In the genomic region with DNA sequence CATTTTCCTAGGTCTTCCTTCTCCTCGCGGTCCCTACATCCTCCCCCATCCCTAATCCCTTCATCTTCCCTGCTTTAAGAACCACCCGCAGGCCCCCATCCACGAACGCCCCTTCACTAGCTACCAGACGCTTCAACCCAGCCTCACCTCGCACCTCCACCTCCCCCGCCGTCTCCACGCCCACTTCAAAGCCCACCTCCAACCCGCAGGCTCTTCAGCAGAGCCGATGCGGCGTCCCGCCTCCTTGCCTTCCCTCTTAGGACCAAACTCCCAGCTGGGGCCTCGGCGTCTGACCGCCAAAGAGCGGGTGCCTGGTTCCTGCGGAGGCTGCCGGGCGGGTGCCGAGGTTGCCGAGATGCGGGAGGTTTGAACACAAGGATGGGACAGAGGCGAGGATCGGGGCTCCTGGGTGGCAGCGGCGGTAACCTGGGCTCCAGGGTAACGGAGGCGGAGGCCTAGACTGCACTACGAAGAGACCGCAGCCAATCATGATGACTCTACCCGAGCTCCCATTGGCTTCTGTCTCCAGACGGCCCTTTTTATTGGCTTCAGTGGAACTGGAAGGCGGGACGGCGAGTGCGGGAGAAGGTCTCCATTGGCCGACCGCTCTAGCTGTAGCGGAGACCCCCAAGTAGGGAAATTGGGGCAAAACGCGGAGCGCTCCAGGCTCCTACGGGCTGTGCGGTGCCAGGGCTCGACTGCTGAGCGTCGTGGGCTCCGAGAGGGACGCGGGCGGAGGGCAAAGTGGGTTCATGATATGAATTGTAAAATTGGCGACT, we compare ENCODE assay signal across 8 cellular contexts. TPM values are rescaled to one million over a fixed set of nuclear protein-coding genes. Genes with fewer than 3 reads are reported as not detected.
DNase-seq lines count a peak whose midpoint lies in the region; ATAC-seq and TF ChIP-seq lines count a peak whose summit lies in the region.

LCA5 (minus strand) TSS at position 462 of the 779 bp plus-strand sequence. CDS start 18,536 bp downstream, outside the sequence.

- H3K36me3 ChIP-seq in IMR-90 (ENCODE audit: control insufficient read depth, insufficient read depth, low read length) (no peaks in the 10 kb centered on the region), Panc1 (ENCODE audit: control insufficient read depth, insufficient read depth, low read length) (no peaks in the 10 kb centered on the region; the same call in 1 of the 2 replicates)
- H3K36me3 ChIP-seq in naive thymus-derived CD4-positive, alpha-beta T cell (ENCODE audit: control insufficient read depth in 2 of 3, insufficient read depth in 3 of 3, low read length in 3 of 3) = no peaks in the 10 kb centered on the region

- peak within 1 kb of the TSS; percentile 90 for H3K27ac ChIP-seq in IMR-90 (ENCODE audit: insufficient read depth, low read length)
- peak within 1 kb of the TSS; percentile 98 for H3K27ac ChIP-seq in Panc1 (ENCODE audit: low read length)
- peak within 1 kb of the TSS; percentile 50 for H3K27ac ChIP-seq in naive thymus-derived CD4-positive, alpha-beta T cell (ENCODE audit: low read depth, low read length)

- peak within 1 kb of the TSS; percentile 90 for H3K56ac ChIP-seq in IMR-90 (ENCODE audit: extremely low read depth, insufficient read depth, low read length)

- POLR2A ChIA-PET in IMR-90 (lab: Charles Lee; ENCODE audit: unreplicated experiment) = interaction anchor here (0.9 kb wide), 1 partner anchor 9 kb away, joined by 8 read pairs; no protein-coding TSS in a partner anchor
- POLR2A ChIA-PET in Panc1 (lab: Charles Lee) = interaction anchor here (0.6 to 1.0 kb wide), 3 partner anchors 8 to 130 kb away, joined by 3 to 4 read pairs (median 3); no protein-coding TSS in a partner anchor
- POLR2A ChIA-PET in naive thymus-derived CD4-positive, alpha-beta T cell (lab: Charles Lee) = interaction anchor here (1.9 kb wide), 1 partner anchor 459 kb away, joined by 6 read pairs; the partner anchor contains the start of gene PHIP

- dilution Hi-C loops in IMR-90 (cut with HindIII; ENCODE audit: low sequenced_read_pairs, unreplicated experiment) = no loop called here

- no peak within 1 kb of the TSS for H3K4me3 Mint-ChIP-seq in naive thymus-derived CD4-positive, alpha-beta T cell
- no peak within 1 kb of the TSS for H3K4me3 Mint-ChIP-seq in stimulated activated effector memory CD8-positive, alpha-beta T cell treated with anti-CD3 and anti-CD28 coated beads, Interleukin-12 subunit alpha, Interleukin-12 subunit beta, amount 100 ng/mL, for 72 hours

- H3K4me1 Mint-ChIP-seq in naive thymus-derived CD4-positive, alpha-beta T cell = peaks cover 0 to 7% (median 0%) of the 10 kb centered on the region in 7 donors
- H3K4me1 Mint-ChIP-seq in stimulated activated effector memory CD8-positive, alpha-beta T cell treated with anti-CD3 and anti-CD28 coated beads, Interleukin-12 subunit alpha, Interleukin-12 subunit beta, amount 100 ng/mL, for 72 hours = no peaks in the 10 kb centered on the region

- TF ChIP-seq CTCF in IMR-90 (conservative IDR thresholded peaks at IDR 0.05; ENCODE audit: low read depth, low read length) = no peak
- TF ChIP-seq CTCF in Panc1 (IDR thresholded peaks at IDR 0.05) = no peak
- TF ChIP-seq CTCF in fibroblast of pulmonary artery (IDR thresholded peaks at IDR 0.05; ENCODE audit: low read length, missing control alignments) = no peak

- intact Hi-C loops in IMR-90 (cut with micrococcal nuclease) (loop anchor here (1.0 to 2.0 kb wide), 3 partner anchors 116 to 459 kb away; partner anchors contain the start of gene PHIP), Panc1 (cut with micrococcal nuclease; ENCODE audit: unreplicated experiment) (no loop called here)
- intact Hi-C loops in naive thymus-derived CD4-positive, alpha-beta T cell (cut with micrococcal nuclease) = loop anchor here (1.0 to 10.0 kb wide), 12 partner anchors 94 to 670 kb away; partner anchors contain the start of genes BCKDHB (in 2 of the 2), IRAK1BP1 (in 2 of the 2), PHIP (in 2 of the 2) and TTK (in 2 of the 2)

- CTCF ChIA-PET in IMR-90 (lab: Yijun Ruan, JAX) (no interaction called here), Panc1 (lab: Charles Lee) (no interaction called here)
- CTCF ChIA-PET in naive thymus-derived CD4-positive, alpha-beta T cell (lab: Charles Lee) = interaction anchor here (0.7 to 1.7 kb wide), 3 partner anchors 31 to 157 kb away, joined by 3 to 4 read pairs (median 4); no protein-coding TSS in a partner anchor

- DNase-seq in DMS79 (lab: John Stamatoyannopoulos, UW) = peak; percentile 99
- DNase-seq in IMR-90 = peak; percentile 97
- DNase-seq in Panc1 (ENCODE audit: low read depth, low spot score) = peak; percentile 84
- DNase-seq in activated T-helper 1 cell treated with anti-CD3 and anti-CD28 coated beads, Interleukin-2, amount 50 U/mL, for 16 hours (ENCODE audit: low read depth in 1 of 2, low spot score in 1 of 2) = peak; percentile 34 to 64
- DNase-seq in fibroblast of pulmonary artery (ENCODE audit: low read depth) = peak; percentile 98
- peak; percentile 65 to 93 (median 89) for DNase-seq in naive thymus-derived CD4-positive, alpha-beta T cell
- peak; percentile 27 to 76 for DNase-seq in stimulated activated effector memory CD8-positive, alpha-beta T cell treated with anti-CD3 and anti-CD28 coated beads, Interleukin-12 subunit alpha, Interleukin-12 subunit beta, amount 100 ng/mL, for 72 hours (ENCODE audit: low spot score in 2 of 2)

- BruUV-seq in IMR-90 (replicated peaks; lab: Mats Ljungman, UMichigan) (no TSS peak), Panc1 (replicated peaks; lab: Mats Ljungman, UMichigan) (no TSS peak)

- H3K27me3 ChIP-seq in IMR-90 (ENCODE audit: control insufficient read depth, insufficient read depth, low read length) (no peaks in the 10 kb centered on the region), Panc1 (ENCODE audit: control insufficient read depth, insufficient read depth, low read length) (no peaks in the 10 kb centered on the region)
- peaks cover 0 to 4% of the 10 kb centered on the region in 2 donors for H3K27me3 ChIP-seq in naive thymus-derived CD4-positive, alpha-beta T cell (ENCODE audit: control insufficient read depth in 2 of 2, insufficient read depth in 2 of 2, low read length in 2 of 2)

- peak within 1 kb of the TSS; percentile 72 for H2BK5ac ChIP-seq in IMR-90 (ENCODE audit: low read depth, low read length, poor library complexity, severe bottlenecking)

- H2AFZ ChIP-seq in IMR-90 (replicated peaks; ENCODE audit: low read length, poor library complexity) = peak within 1 kb of the TSS; percentile 98

- H3K4me1 ChIP-seq in IMR-90 (ENCODE audit: control insufficient read depth, insufficient read depth, low read length) (no peaks in the 10 kb centered on the region), Panc1 (ENCODE audit: control insufficient read depth, insufficient read depth, low read length) (peaks cover 22% of the 10 kb centered on the region)
- H3K4me1 ChIP-seq in naive thymus-derived CD4-positive, alpha-beta T cell (ENCODE audit: control insufficient read depth in 2 of 2, insufficient read depth in 2 of 2, low read length in 2 of 2) = peaks cover 4 to 6% of the 10 kb centered on the region in 2 donors

- H3K9me1 ChIP-seq in IMR-90 (ENCODE audit: insufficient read depth, low read length) = no peaks in the 10 kb centered on the region

- peak within 1 kb of the TSS; percentile 77 to 86 for H4K8ac ChIP-seq in IMR-90 (ENCODE audit: low read depth in 2 of 2, low read length in 2 of 2)

- peak within 1 kb of the TSS; percentile 2; the same call in 1 of the 2 replicates for H2AK5ac ChIP-seq in IMR-90 (ENCODE audit: low read depth, low read length)

- peak within 1 kb of the TSS; percentile 68 for H2AK9ac ChIP-seq in IMR-90 (replicated peaks; ENCODE audit: low read depth, low read length, poor library complexity)

- 0% methylated on average over 21 of the region's 55 CpGs; no CpG with 5 or more reads in 1 of the 2 experiments for WGBS in IMR-90 (ENCODE audit: extremely low coverage in 2 of 2, insufficient read length in 1 of 2), 2 experiments

- peak within 1 kb of the TSS; percentile 87 for H3K23ac ChIP-seq in IMR-90 (ENCODE audit: low read depth, low read length)

- H2BK120ac ChIP-seq in IMR-90 (ENCODE audit: low read depth, low read length) = peak within 1 kb of the TSS; percentile 56

- H3K9me3 ChIP-seq in IMR-90 (ENCODE audit: control insufficient read depth, insufficient read depth, low read length) (no peaks in the 10 kb centered on the region), Panc1 (ENCODE audit: control insufficient read depth, insufficient read depth, low read depth, low read length) (no peaks in the 10 kb centered on the region)
- H3K9me3 ChIP-seq in naive thymus-derived CD4-positive, alpha-beta T cell (ENCODE audit: control insufficient read depth in 2 of 3, low read length in 3 of 3) = no peaks in the 10 kb centered on the region

- peak within 1 kb of the TSS; percentile 47; the same call in 2 of the 3 replicates for H2BK15ac ChIP-seq in IMR-90 (ENCODE audit: low read depth, low read length)

- H3K36me3 Mint-ChIP-seq in naive thymus-derived CD4-positive, alpha-beta T cell = peaks cover 0 to 8% (median 4%) of the 10 kb centered on the region in 5 donors
- no peaks in the 10 kb centered on the region for H3K36me3 Mint-ChIP-seq in stimulated activated effector memory CD8-positive, alpha-beta T cell treated with anti-CD3 and anti-CD28 coated beads, Interleukin-12 subunit alpha, Interleukin-12 subunit beta, amount 100 ng/mL, for 72 hours

- H3K4me3 ChIP-seq in IMR-90 (ENCODE audit: insufficient read depth, low read depth, low read length) = peak within 1 kb of the TSS; percentile 91
- peak within 1 kb of the TSS; percentile 79 to 96 for H3K4me3 ChIP-seq in Panc1 (ENCODE audit: low read depth in 2 of 2, low read length in 2 of 2)
- peak within 1 kb of the TSS; percentile 90 for H3K4me3 ChIP-seq in fibroblast of pulmonary artery (replicated peaks; ENCODE audit: low read depth, low read length)
- peak within 1 kb of the TSS; percentile 72 for H3K4me3 ChIP-seq in naive thymus-derived CD4-positive, alpha-beta T cell (ENCODE audit: low read length)

- H3K79me1 ChIP-seq in IMR-90 (ENCODE audit: low read depth in 1 of 2, low read length in 2 of 2) = peaks cover 12 to 14% of the 10 kb centered on the region in 2 experiments; a peak in 3 of 4 replicates

- peak within 1 kb of the TSS; percentile 67 for H4K5ac ChIP-seq in IMR-90 (ENCODE audit: low read depth, low read length)

- TF ChIP-seq POLR2A in IMR-90 (IDR thresholded peaks at IDR 0.05; ENCODE audit: low read depth, low read length) = 0 out of 2 replicates have a peak, but pooled peaks have one; percentile 59

- peak within 1 kb of the TSS; percentile 61 for H4K91ac ChIP-seq in IMR-90 (ENCODE audit: insufficient read depth, low read depth, low read length)

- H3K27me3 Mint-ChIP-seq in naive thymus-derived CD4-positive, alpha-beta T cell = peaks cover 0 to 20% (median 6%) of the 10 kb centered on the region in 5 donors

- H3K9me3 Mint-ChIP-seq in naive thymus-derived CD4-positive, alpha-beta T cell = no peaks in the 10 kb centered on the region
- peaks cover 7% of the 10 kb centered on the region for H3K9me3 Mint-ChIP-seq in stimulated activated effector memory CD8-positive, alpha-beta T cell treated with anti-CD3 and anti-CD28 coated beads, Interleukin-12 subunit alpha, Interleukin-12 subunit beta, amount 100 ng/mL, for 72 hours

- H2BK20ac ChIP-seq in IMR-90 (ENCODE audit: low read depth, low read length) = peak within 1 kb of the TSS; percentile 31

- H3K14ac ChIP-seq in IMR-90 (replicated peaks; ENCODE audit: low read depth, low read length) = peak within 1 kb of the TSS; percentile 84

- no peaks in the 10 kb centered on the region for H4K20me1 ChIP-seq in IMR-90 (ENCODE audit: insufficient read depth, low read length)

- H3K18ac ChIP-seq in IMR-90 (ENCODE audit: low read depth, low read length) = peak within 1 kb of the TSS; percentile 86

- H3K4me2 ChIP-seq in IMR-90 (ENCODE audit: low read depth, low read length) = peak within 1 kb of the TSS; percentile 75

- peak within 1 kb of the TSS; percentile 78 for H3K4ac ChIP-seq in IMR-90 (ENCODE audit: low read depth, low read length)

- TF ChIP-seq RAD21 in IMR-90 (IDR thresholded peaks at IDR 0.05; ENCODE audit: low read length) = no peak

- peak; percentile 100 for ATAC-seq in GM21619 (IDR thresholded peaks at IDR 0.05; ENCODE audit: unreplicated experiment)
- ATAC-seq in IMR-90 (ENCODE audit: low read depth) = peak; percentile 98
- peak; percentile 99 for ATAC-seq in Panc1
- ATAC-seq in naive thymus-derived CD4-positive, alpha-beta T cell = peak; percentile 99
- peak; percentile 99 for ATAC-seq in stimulated activated effector memory CD8-positive, alpha-beta T cell treated with anti-CD3 and anti-CD28 coated beads, Interleukin-12 subunit alpha, Interleukin-12 subunit beta, amount 100 ng/mL, for 72 hours

- in situ Hi-C loops in IMR-90 (cut with MboI; ENCODE audit: low sequenced_read_pairs) (loop anchor here (10.0 kb wide), 1 partner anchor 312 kb away; no protein-coding TSS in a partner anchor), Panc1 (cut with HindIII; ENCODE audit: low pct_unique_long_range_greater_than_20kb, low sequenced_read_pairs) (no loop called here)

- peak within 1 kb of the TSS; percentile 94 for H3K9ac ChIP-seq in IMR-90 (ENCODE audit: low read depth, low read length)

- H3K27ac Mint-ChIP-seq in naive thymus-derived CD4-positive, alpha-beta T cell = no peak within 1 kb of the TSS
- H3K27ac Mint-ChIP-seq in stimulated activated effector memory CD8-positive, alpha-beta T cell treated with anti-CD3 and anti-CD28 coated beads, Interleukin-12 subunit alpha, Interleukin-12 subunit beta, amount 100 ng/mL, for 72 hours = no peak within 1 kb of the TSS

RNA-seq across cellular contexts. Expression of gene LCA5, which starts in this region (rescaled TPM):
- total RNA-seq in IMR-90 (2012; rRNA removed) = 2.0 and 3.3 TPM in 2 replicates
- polyA plus RNA-seq in IMR-90 (2012; rRNA removed) = 0.87 and 1.2 TPM in 2 replicates
- 0.15 and 0.17 TPM in 2 replicates for polyA plus RNA-seq in IMR-90 (2012; cell fraction: cytosol; rRNA removed)
- polyA plus RNA-seq in IMR-90 (2012; cell fraction: nucleus; rRNA removed; ENCODE audit: low replicate concordance) = 0.16 and 0.95 TPM in 2 replicates
- 7.0 TPM for total RNA-seq in Panc1 (2021; ENCODE audit: unreplicated experiment)
- 3.0 TPM for polyA plus RNA-seq in Panc1 (2012; ENCODE audit: insufficient read length)
- under 1 TPM; 0.10 to 0.65 (median 0.24) TPM for total RNA-seq in naive thymus-derived CD4-positive, alpha-beta T cell
- under 1 TPM; 0.30 to 0.53 TPM for polyA plus RNA-seq in naive thymus-derived CD4-positive, alpha-beta T cell

Comparison
In these comparisons a context has a peak if more than half of its experiments do, and no peak if none do; other contexts are left out.
1. Peak in every context shown above with its lines: DNase-seq, ATAC-seq, H3K4me3 ChIP-seq and H3K27ac ChIP-seq.
2. Peak in DNase-seq, ATAC-seq, H3K4me3 ChIP-seq and H3K27ac ChIP-seq in naive thymus-derived CD4-positive, alpha-beta T cell; RNA of the gene not detected or under 1 TPM.
3. DNase-seq: peak in every context shown above with its lines; median percentile 99 in DMS79; 98 in fibroblast of pulmonary artery; 97 in IMR-90; 89 in naive thymus-derived CD4-positive, alpha-beta T cell; 84 in Panc1; 52 in stimulated activated effector memory CD8-positive, alpha-beta T cell treated with anti-CD3 and anti-CD28 coated beads, Interleukin-12 subunit alpha, Interleukin-12 subunit beta, amount 100 ng/mL, for 72 hours; 49 in activated T-helper 1 cell treated with anti-CD3 and anti-CD28 coated beads, Interleukin-2, amount 50 U/mL, for 16 hours.